In genomic region chr15:68080783-68081182, GRCh38 we compare ENCODE assay signal across 27 cellular contexts. TPM values are rescaled to one million over a fixed set of nuclear protein-coding genes. Genes with fewer than 3 reads are reported as not detected.
A peak's percentile ranks its signal among the peaks of the same experiment; 100 is the strongest.
DNase-seq lines count a peak whose midpoint lies in the region; ATAC-seq and TF ChIP-seq lines count a peak whose summit lies in the region.
"Had no signal": no experiment of that assay in that cellular context is flagged by ENCODE, and none has a peak within 500 bp of the region (broad histone marks: within the 10 kb centered on the region; RNA-seq: fewer than 3 reads in every experiment).

No MANE protein-coding gene starts in this region.

- no peaks in the 10 kb centered on the region for H3K27me3 Mint-ChIP-seq in activated naive CD4-positive, alpha-beta T cell treated with anti-CD3 and anti-CD28 coated beads, Interleukin-2, amount 50 U/mL, for 24 hours
- no peaks in the 10 kb centered on the region for H3K27me3 Mint-ChIP-seq in activated naive CD4-positive, alpha-beta T cell treated with anti-CD3 and anti-CD28 coated beads for 36 hours (ENCODE audit: low read depth)
- H3K27me3 Mint-ChIP-seq in endothelial cell (ENCODE audit: unreplicated experiment): peaks cover 3% of the 10 kb centered on the region
- H3K27me3 Mint-ChIP-seq in natural killer cell (ENCODE audit: low read depth in 2 of 2): no peaks in the 10 kb centered on the region
- H3K27me3 Mint-ChIP-seq: activated B cell treated with CpG ODN at 0.5 μM for 24 hours; activated CD4-positive, alpha-beta memory T cell treated with anti-CD3 and anti-CD28 coated beads, Interleukin-2, amount 10 ng/mL, durations not matched to agents 7 days and 5 days had no signal

- DNase-seq in activated naive CD4-positive, alpha-beta T cell treated with anti-CD3 and anti-CD28 coated beads for 36 hours: no peak
- DNase-seq in NCI-H146 (lab: John Stamatoyannopoulos, UW) (peak; percentile 9), endothelial cell (ENCODE audit: low spot score) (no peak), natural killer cell (no peak), aorta (no peak)
- no peak for DNase-seq in stimulated activated effector memory CD8-positive, alpha-beta T cell treated with anti-CD3 and anti-CD28 coated beads, Interleukin-12 subunit alpha, Interleukin-12 subunit beta, amount 100 ng/mL, for 72 hours (ENCODE audit: low spot score in 2 of 2)
- DNase-seq: activated B cell treated with CpG ODN at 0.5 μM for 24 hours; activated CD4-positive, alpha-beta memory T cell treated with anti-CD3 and anti-CD28 coated beads, Interleukin-2, amount 10 ng/mL, durations not matched to agents 7 days and 5 days; activated naive CD4-positive, alpha-beta T cell; caudate nucleus; dorsolateral prefrontal cortex; EL; heart left ventricle; NCI-H1092 treated with DMSO at 0.1 percent for 48 hours; NCI-H2107; NCI-H446; NK-92 treated with Interleukin-12 subunit alpha and Interleukin-12 subunit beta, amount 100 ng/mL, for 24 hours; occipital lobe; SHP77; stimulated activated CD4-positive, alpha-beta T cell treated with anti-CD3 and anti-CD28 coated beads, Interleukin-4, amount 100 ng/mL, for 24 hours; stimulated activated naive CD4-positive, alpha-beta T cell treated with Interleukin-2 at 50 U/mL for 16 hours; SW 1271; thyroid gland had no signal

- ATAC-seq in stimulated activated effector memory CD8-positive, alpha-beta T cell treated with anti-CD3 and anti-CD28 coated beads, Interleukin-12 subunit alpha, Interleukin-12 subunit beta, amount 100 ng/mL, for 72 hours: peak; percentile 88
- ATAC-seq in natural killer cell (no peak), aorta (ENCODE audit: low FRiP score) (no peak), HG03378 (IDR thresholded peaks at IDR 0.05; ENCODE audit: unreplicated experiment) (no peak)
- ATAC-seq: HCT116, heart left ventricle had no signal

- peaks cover 1% of the 10 kb centered on the region for H3K36me3 Mint-ChIP-seq in activated naive CD4-positive, alpha-beta T cell treated with anti-CD3 and anti-CD28 coated beads, Interleukin-2, amount 50 U/mL, for 24 hours
- H3K36me3 Mint-ChIP-seq in activated naive CD4-positive, alpha-beta T cell treated with anti-CD3 and anti-CD28 coated beads for 36 hours (ENCODE audit: low read depth): no peaks in the 10 kb centered on the region
- H3K36me3 Mint-ChIP-seq in endothelial cell (ENCODE audit: low read depth, unreplicated experiment) (no peaks in the 10 kb centered on the region), natural killer cell (no peaks in the 10 kb centered on the region)
- H3K36me3 Mint-ChIP-seq in stimulated activated effector memory CD8-positive, alpha-beta T cell treated with anti-CD3 and anti-CD28 coated beads, Interleukin-12 subunit alpha, Interleukin-12 subunit beta, amount 100 ng/mL, for 72 hours: peaks cover 1% of the 10 kb centered on the region

- CTCF ChIA-PET in activated naive CD4-positive, alpha-beta T cell treated with anti-CD3 and anti-CD28 coated beads for 36 hours (lab: Charles Lee): interaction anchor here (0.7 kb wide), 1 partner anchor 217 kb away, joined by 3 read pairs; no protein-coding TSS in a partner anchor

- no peak overlapping the region for H3K27ac ChIP-seq in aorta (ENCODE audit: low read depth in 1 of 2, low read length in 2 of 2)
- H3K27ac ChIP-seq: heart left ventricle, HL-60, thyroid gland had no signal

- H3K4me1 ChIP-seq in aorta (ENCODE audit: control insufficient read depth in 1 of 2, insufficient read depth in 2 of 2, low read length in 2 of 2): peaks cover 0 to 10% of the 10 kb centered on the region in 2 donors

- H3K4me1 Mint-ChIP-seq in activated naive CD4-positive, alpha-beta T cell treated with anti-CD3 and anti-CD28 coated beads, Interleukin-2, amount 50 U/mL, for 24 hours: peaks cover 87% of the 10 kb centered on the region
- peaks cover 76% of the 10 kb centered on the region for H3K4me1 Mint-ChIP-seq in activated naive CD4-positive, alpha-beta T cell treated with anti-CD3 and anti-CD28 coated beads for 36 hours (ENCODE audit: low read depth)
- H3K4me1 Mint-ChIP-seq in endothelial cell (ENCODE audit: unreplicated experiment) (peaks cover 67% of the 10 kb centered on the region), natural killer cell (peaks cover 83 to 84% of the 10 kb centered on the region in 2 donors)
- peaks cover 53% of the 10 kb centered on the region for H3K4me1 Mint-ChIP-seq in stimulated activated effector memory CD8-positive, alpha-beta T cell treated with anti-CD3 and anti-CD28 coated beads, Interleukin-12 subunit alpha, Interleukin-12 subunit beta, amount 100 ng/mL, for 72 hours

- intact Hi-C loops in activated naive CD4-positive, alpha-beta T cell treated with anti-CD3 and anti-CD28 coated beads for 36 hours (cut with micrococcal nuclease): no loop called here
- intact Hi-C loops in natural killer cell (cut with micrococcal nuclease): loop anchor here (1.0 kb wide), 1 partner anchor 9 kb away; no protein-coding TSS in a partner anchor
- intact Hi-C loops in aorta (cut with DNase I): no loop called here

- no peak overlapping the region for H3K4me3 ChIP-seq in aorta (ENCODE audit: low read length in 2 of 2)
- H3K4me3 ChIP-seq: dorsolateral prefrontal cortex, heart left ventricle, thyroid gland had no signal

- H3K9me3 Mint-ChIP-seq in activated naive CD4-positive, alpha-beta T cell treated with anti-CD3 and anti-CD28 coated beads, Interleukin-2, amount 50 U/mL, for 24 hours: no peaks in the 10 kb centered on the region
- H3K9me3 Mint-ChIP-seq in activated naive CD4-positive, alpha-beta T cell treated with anti-CD3 and anti-CD28 coated beads for 36 hours: no peaks in the 10 kb centered on the region
- H3K9me3 Mint-ChIP-seq in endothelial cell (ENCODE audit: unreplicated experiment) (no peaks in the 10 kb centered on the region), natural killer cell (no peaks in the 10 kb centered on the region)
- H3K9me3 Mint-ChIP-seq in stimulated activated effector memory CD8-positive, alpha-beta T cell treated with anti-CD3 and anti-CD28 coated beads, Interleukin-12 subunit alpha, Interleukin-12 subunit beta, amount 100 ng/mL, for 72 hours: no peaks in the 10 kb centered on the region
- H3K9me3 Mint-ChIP-seq: activated B cell treated with CpG ODN at 0.5 μM for 24 hours; activated CD4-positive, alpha-beta memory T cell treated with anti-CD3 and anti-CD28 coated beads, Interleukin-2, amount 10 ng/mL, durations not matched to agents 7 days and 5 days had no signal

- H3K27ac Mint-ChIP-seq in activated naive CD4-positive, alpha-beta T cell treated with anti-CD3 and anti-CD28 coated beads, Interleukin-2, amount 50 U/mL, for 24 hours: peak overlapping the region; percentile 46
- no peak overlapping the region for H3K27ac Mint-ChIP-seq in activated naive CD4-positive, alpha-beta T cell treated with anti-CD3 and anti-CD28 coated beads for 36 hours
- H3K27ac Mint-ChIP-seq in endothelial cell (ENCODE audit: unreplicated experiment) (peak overlapping the region; percentile 85), natural killer cell (no peak overlapping the region)
- peak overlapping the region; percentile 2 for H3K27ac Mint-ChIP-seq in stimulated activated effector memory CD8-positive, alpha-beta T cell treated with anti-CD3 and anti-CD28 coated beads, Interleukin-12 subunit alpha, Interleukin-12 subunit beta, amount 100 ng/mL, for 72 hours
- H3K27ac Mint-ChIP-seq: activated CD4-positive, alpha-beta memory T cell treated with anti-CD3 and anti-CD28 coated beads, Interleukin-2, amount 10 ng/mL, durations not matched to agents 7 days and 5 days had no signal

- H3K9me3 ChIP-seq in aorta (ENCODE audit: control insufficient read depth, low read length): no peaks in the 10 kb centered on the region
- H3K9me3 ChIP-seq: heart left ventricle, thyroid gland had no signal

- WGBS in aorta, 2 donors: 90% methylated on average over 3 of the region's 3 CpGs

- no peaks in the 10 kb centered on the region for H3K36me3 ChIP-seq in aorta (ENCODE audit: control insufficient read depth in 1 of 2, insufficient read depth in 2 of 2, low read length in 1 of 2)
- H3K36me3 ChIP-seq: thyroid gland had no signal

- peak overlapping the region; percentile 15 for H3K4me3 Mint-ChIP-seq in activated naive CD4-positive, alpha-beta T cell treated with anti-CD3 and anti-CD28 coated beads, Interleukin-2, amount 50 U/mL, for 24 hours
- H3K4me3 Mint-ChIP-seq in activated naive CD4-positive, alpha-beta T cell treated with anti-CD3 and anti-CD28 coated beads for 36 hours: no peak overlapping the region
- no peak overlapping the region for H3K4me3 Mint-ChIP-seq in endothelial cell (ENCODE audit: unreplicated experiment)
- H3K4me3 Mint-ChIP-seq in stimulated activated effector memory CD8-positive, alpha-beta T cell treated with anti-CD3 and anti-CD28 coated beads, Interleukin-12 subunit alpha, Interleukin-12 subunit beta, amount 100 ng/mL, for 72 hours: no peak overlapping the region
- no peak overlapping the region for H3K4me3 Mint-ChIP-seq in natural killer cell
- H3K4me3 Mint-ChIP-seq: activated B cell treated with CpG ODN at 0.5 μM for 24 hours; activated CD4-positive, alpha-beta memory T cell treated with anti-CD3 and anti-CD28 coated beads, Interleukin-2, amount 10 ng/mL, durations not matched to agents 7 days and 5 days had no signal

- H3K27me3 ChIP-seq in aorta (ENCODE audit: control insufficient read depth in 1 of 2, insufficient read depth in 2 of 2, low read length in 1 of 2): no peaks in the 10 kb centered on the region
- H3K27me3 ChIP-seq: dorsolateral prefrontal cortex, heart left ventricle, thyroid gland had no signal

- TF ChIP-seq CTCF in endothelial cell (IDR thresholded peaks at IDR 0.05; ENCODE audit: unreplicated experiment) (no peak), natural killer cell (IDR thresholded peaks at IDR 0.05) (no peak)

RNA-seq across cellular contexts. Expression of gene PIAS1, which starts 26.7 kb away (rescaled TPM):
- total RNA-seq in activated naive CD4-positive, alpha-beta T cell treated with anti-CD3 and anti-CD28 coated beads for 36 hours: 10 to 100 TPM; 29.8 to 33.4 TPM
- total RNA-seq in endothelial cell (ENCODE audit: unreplicated experiment) (67.8 TPM), natural killer cell (100 to 1,000 TPM in 1 of 3 donors, 10 to 100 TPM in 2; 94.7 to 103 (median 99.2) TPM), aorta (10 to 100 TPM; 43.6 to 62.9 TPM)
- 10 to 100 TPM in 1 of 2 donors, 1 to 10 TPM in 1; 7.0 to 13.4 TPM for polyA plus RNA-seq in aorta

Comparison
In these comparisons a context has a peak if more than half of its experiments do, and no peak if none do; other contexts are left out.
1. H3K27ac Mint-ChIP-seq: peak in activated naive CD4-positive, alpha-beta T cell treated with anti-CD3 and anti-CD28 coated beads, Interleukin-2, amount 50 U/mL, for 24 hours (single experiment), endothelial cell (single experiment) and stimulated activated effector memory CD8-positive, alpha-beta T cell treated with anti-CD3 and anti-CD28 coated beads, Interleukin-12 subunit alpha, Interleukin-12 subunit beta, amount 100 ng/mL, for 72 hours (single experiment); none in activated naive CD4-positive, alpha-beta T cell treated with anti-CD3 and anti-CD28 coated beads for 36 hours (single experiment) and natural killer cell (0 of 2).